Comparison of ENCODE assay signal across 1 cellular context in the genomic region with DNA sequence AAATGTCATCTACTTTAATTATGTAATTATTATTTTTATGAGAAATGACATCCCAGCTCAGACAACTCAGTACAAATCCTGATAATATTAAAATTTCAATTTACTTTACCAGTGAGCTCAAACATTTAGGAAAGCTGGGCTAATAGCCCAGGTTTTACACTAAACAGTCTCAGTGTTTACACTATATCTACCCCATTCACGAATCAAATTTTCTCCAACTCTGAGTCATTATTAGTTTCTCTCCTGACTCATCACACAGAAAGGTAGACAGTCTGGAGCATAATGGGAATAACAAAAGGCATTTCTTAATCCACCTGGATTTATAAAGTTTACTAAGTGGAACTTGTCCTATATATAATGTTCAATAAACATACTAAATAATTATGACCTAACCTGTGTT.
TF ChIP-seq lines count a peak whose summit lies in the region.

No MANE protein-coding gene starts in this region.

TF ChIP-seq in HepG2, 621 proteins besides CTCF, POLR2A, EP300 and RAD21:
- TF ChIP-seq ZNF556 (CRISPR knock-in tag; IDR thresholded peaks at IDR 0.05; ENCODE audit: borderline replicate concordance) (no peak), CENPX (CRISPR knock-in tag; IDR thresholded peaks at IDR 0.05) (no peak), FOXA3 (CRISPR knock-in tag; IDR thresholded peaks at IDR 0.05) (0 out of 2 replicates have a peak, but pooled peaks have one; percentile 39), ZBTB49 (CRISPR knock-in tag; IDR thresholded peaks at IDR 0.05; ENCODE audit: borderline replicate concordance) (no peak), SAP130 (CRISPR knock-in tag; IDR thresholded peaks at IDR 0.05; ENCODE audit: low read depth) (peak; percentile 27; the same call in 1 of the 2 replicates), FOXC1 (CRISPR knock-in tag; IDR thresholded peaks at IDR 0.05; ENCODE audit: borderline replicate concordance) (no peak)
- TF ChIP-seq, protein P1, sequence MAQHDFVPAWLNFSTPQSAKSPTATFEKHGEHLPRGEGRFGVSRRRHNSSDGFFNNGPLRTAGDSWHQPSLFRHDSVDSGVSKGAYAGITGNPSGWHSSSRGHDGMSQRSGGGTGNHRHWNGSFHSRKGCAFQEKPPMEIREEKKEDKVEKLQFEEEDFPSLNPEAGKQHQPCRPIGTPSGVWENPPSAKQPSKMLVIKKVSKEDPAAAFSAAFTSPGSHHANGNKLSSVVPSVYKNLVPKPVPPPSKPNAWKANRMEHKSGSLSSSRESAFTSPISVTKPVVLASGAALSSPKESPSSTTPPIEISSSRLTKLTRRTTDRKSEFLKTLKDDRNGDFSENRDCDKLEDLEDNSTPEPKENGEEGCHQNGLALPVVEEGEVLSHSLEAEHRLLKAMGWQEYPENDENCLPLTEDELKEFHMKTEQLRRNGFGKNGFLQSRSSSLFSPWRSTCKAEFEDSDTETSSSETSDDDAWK (CRISPR knock-in tag; IDR thresholded peaks at IDR 0.05): no peak
